8 cellular contexts compared by ENCODE assay signal in genomic region chr17:64128787-64129514, GRCh38. TPM values are rescaled to one million over a fixed set of nuclear protein-coding genes. Genes with fewer than 3 reads are reported as not detected.
DNase-seq lines count a peak whose midpoint lies in the region; ATAC-seq and TF ChIP-seq lines count a peak whose summit lies in the region.

No MANE protein-coding gene starts in this region.

- intact Hi-C loops in activated T-helper 2 cell treated with anti-CD3 and anti-CD28 coated beads, Interferon-gamma antibody, Interleukin-2, Interleukin-4, amounts not matched to agents 10 μg/mL and 5 μg/mL and 100 μg/mL, durations not matched to agents 14 hours and 24 hours and 36 hours (cut with micrococcal nuclease) = loop anchor here (1.0 kb wide), 1 partner anchor 13 kb away; no protein-coding TSS in a partner anchor
- intact Hi-C loops in left ventricle myocardium inferior (cut with micrococcal nuclease) = no loop called here

- H3K4me3 Mint-ChIP-seq in activated T-helper 2 cell treated with anti-CD3 and anti-CD28 coated beads, Interferon-gamma antibody, Interleukin-2, Interleukin-4, amounts not matched to agents 10 μg/mL and 5 μg/mL and 100 μg/mL, durations not matched to agents 14 hours and 24 hours and 36 hours (ENCODE audit: low read depth) = peak overlapping the region; percentile 91

- no peaks in the 10 kb centered on the region for H3K27me3 ChIP-seq in left ventricle myocardium inferior (ENCODE audit: low read depth)

- H3K36me3 ChIP-seq in left ventricle myocardium inferior = no peaks in the 10 kb centered on the region

- peaks cover 46% of the 10 kb centered on the region for H3K4me1 ChIP-seq in left ventricle myocardium inferior

- H3K27me3 Mint-ChIP-seq in activated T-helper 2 cell treated with anti-CD3 and anti-CD28 coated beads, Interferon-gamma antibody, Interleukin-2, Interleukin-4, amounts not matched to agents 10 μg/mL and 5 μg/mL and 100 μg/mL, durations not matched to agents 14 hours and 24 hours and 36 hours (ENCODE audit: low read depth) = no peaks in the 10 kb centered on the region

- H3K9me3 Mint-ChIP-seq in activated T-helper 2 cell treated with anti-CD3 and anti-CD28 coated beads, Interferon-gamma antibody, Interleukin-2, Interleukin-4, amounts not matched to agents 10 μg/mL and 5 μg/mL and 100 μg/mL, durations not matched to agents 14 hours and 24 hours and 36 hours = no peaks in the 10 kb centered on the region

- H3K36me3 Mint-ChIP-seq in activated T-helper 2 cell treated with anti-CD3 and anti-CD28 coated beads, Interferon-gamma antibody, Interleukin-2, Interleukin-4, amounts not matched to agents 10 μg/mL and 5 μg/mL and 100 μg/mL, durations not matched to agents 14 hours and 24 hours and 36 hours (ENCODE audit: low read depth) = peaks cover 51% of the 10 kb centered on the region

- H3K9me3 ChIP-seq in left ventricle myocardium inferior (replicated peaks) = no peaks in the 10 kb centered on the region

- peaks cover 62% of the 10 kb centered on the region for H3K4me1 Mint-ChIP-seq in activated T-helper 2 cell treated with anti-CD3 and anti-CD28 coated beads, Interferon-gamma antibody, Interleukin-2, Interleukin-4, amounts not matched to agents 10 μg/mL and 5 μg/mL and 100 μg/mL, durations not matched to agents 14 hours and 24 hours and 36 hours (ENCODE audit: low read depth)

- DNase-seq in COLO668 (lab: John Stamatoyannopoulos, UW; ENCODE audit: unreplicated experiment) = peak; percentile 3
- DNase-seq in HK-2 (ENCODE audit: unreplicated experiment) = peak; percentile 47
- peak; percentile 21 for DNase-seq in activated T-helper 2 cell treated with anti-CD3 and anti-CD28 coated beads, Interferon-gamma antibody, Interleukin-2, Interleukin-4, amounts not matched to agents 10 μg/mL and 5 μg/mL and 100 μg/mL, durations not matched to agents 14 hours and 24 hours and 36 hours (ENCODE audit: low spot score)
- no peak for DNase-seq in left ventricle myocardium inferior
- no peak for DNase-seq in skeletal muscle cell (ENCODE audit: low read depth)
- no peak for DNase-seq in GOT3 (lab: John Stamatoyannopoulos, UW)

- ATAC-seq in GM19035 (IDR thresholded peaks at IDR 0.05; ENCODE audit: unreplicated experiment) = no peak
- no peak for ATAC-seq in GM21390 (IDR thresholded peaks at IDR 0.05; ENCODE audit: unreplicated experiment)

- peak overlapping the region; percentile 88 for H3K27ac Mint-ChIP-seq in activated T-helper 2 cell treated with anti-CD3 and anti-CD28 coated beads, Interferon-gamma antibody, Interleukin-2, Interleukin-4, amounts not matched to agents 10 μg/mL and 5 μg/mL and 100 μg/mL, durations not matched to agents 14 hours and 24 hours and 36 hours

- peak overlapping the region; percentile 97 for H3K27ac ChIP-seq in left ventricle myocardium inferior (replicated peaks)

- no peak for TF ChIP-seq CTCF in left ventricle myocardium inferior (IDR thresholded peaks at IDR 0.05; ENCODE audit: borderline replicate concordance)

- peak overlapping the region; percentile 81 for H3K4me3 ChIP-seq in left ventricle myocardium inferior
- H3K4me3 ChIP-seq in skeletal muscle cell (ENCODE audit: low read depth, low read length) = peak overlapping the region; percentile 79

RNA-seq across cellular contexts. Expression of gene ERN1, which starts 1.0 kb away (rescaled TPM):
- total RNA-seq in activated T-helper 2 cell treated with anti-CD3 and anti-CD28 coated beads, Interferon-gamma antibody, Interleukin-2, Interleukin-4, amounts not matched to agents 10 μg/mL and 5 μg/mL and 100 μg/mL, durations not matched to agents 14 hours and 24 hours and 36 hours = 91.0 and 93.4 TPM in 2 replicates
- total RNA-seq in left ventricle myocardium inferior = 9.3 TPM

Comparison
In these comparisons a context has a peak if more than half of its experiments do, and no peak if none do; other contexts are left out.
1. DNase-seq: peak in COLO668 (single experiment), HK-2 (single experiment) and activated T-helper 2 cell treated with anti-CD3 and anti-CD28 coated beads, Interferon-gamma antibody, Interleukin-2, Interleukin-4, amounts not matched to agents 10 μg/mL and 5 μg/mL and 100 μg/mL, durations not matched to agents 14 hours and 24 hours and 36 hours (single experiment); none in left ventricle myocardium inferior (single experiment), skeletal muscle cell (single experiment) and GOT3 (single experiment).